Comparison of ENCODE assay signal across 1 cellular context in the genomic region with DNA sequence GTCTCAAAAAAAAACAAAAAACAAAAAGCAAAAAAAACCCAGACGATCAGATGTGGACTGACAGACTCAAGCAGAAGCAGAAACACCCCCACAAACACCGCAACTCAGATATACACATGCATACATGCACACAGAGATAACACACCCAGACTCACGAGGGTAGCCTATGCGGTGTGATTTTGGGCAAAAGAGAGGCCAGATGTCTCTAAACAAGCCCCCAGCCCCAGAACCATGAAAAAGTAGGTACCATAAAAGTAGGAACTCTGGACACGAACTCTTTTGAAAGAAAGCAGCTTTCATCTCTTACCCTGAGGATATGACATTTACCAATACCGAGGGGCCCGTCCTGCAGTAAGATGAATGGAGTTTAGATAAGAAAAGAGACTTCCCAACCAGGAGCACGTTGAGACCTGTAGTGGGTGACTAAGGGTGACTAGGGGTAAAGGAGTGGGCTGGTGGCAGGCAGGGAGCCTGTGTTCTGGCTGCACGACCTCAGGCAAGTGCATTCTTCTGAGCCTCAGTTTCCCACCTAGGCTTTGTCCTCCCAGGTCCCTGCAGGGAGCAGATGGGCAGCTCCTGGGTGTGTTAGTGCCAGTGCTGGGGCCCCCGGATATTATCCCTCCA.
TF ChIP-seq lines count a peak whose summit lies in the region.

No MANE protein-coding gene starts in this region.

TF ChIP-seq in HCT116, 20 proteins besides CTCF, POLR2A, EP300 and RAD21 (continued from another document):
- TF ChIP-seq, protein P1, sequence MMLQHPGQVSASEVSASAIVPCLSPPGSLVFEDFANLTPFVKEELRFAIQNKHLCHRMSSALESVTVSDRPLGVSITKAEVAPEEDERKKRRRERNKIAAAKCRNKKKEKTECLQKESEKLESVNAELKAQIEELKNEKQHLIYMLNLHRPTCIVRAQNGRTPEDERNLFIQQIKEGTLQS (IDR thresholded peaks at IDR 0.05) = no peak
- TF ChIP-seq TCF7L2 (IDR thresholded peaks at IDR 0.05; ENCODE audit: borderline replicate concordance, extremely low read depth, insufficient read depth, insufficient read length) (no peak), MAX (IDR thresholded peaks at IDR 0.05) (no peak), JUND (IDR thresholded peaks at IDR 0.05) (no peak), ELF1 (IDR thresholded peaks at IDR 0.05; ENCODE audit: borderline replicate concordance, low read depth) (no peak), ZFX (IDR thresholded peaks at IDR 0.05) (no peak), FOSL1 (IDR thresholded peaks at IDR 0.05; ENCODE audit: low read depth) (no peak), EZH2 (IDR thresholded peaks at IDR 0.05) (no peak), CEBPB (IDR thresholded peaks at IDR 0.05; ENCODE audit: low read depth) (no peak), CBX3 (IDR thresholded peaks at IDR 0.05; ENCODE audit: low read depth) (no peak), SRF (IDR thresholded peaks at IDR 0.05; ENCODE audit: low read depth) (no peak), YY1 (IDR thresholded peaks at IDR 0.05; ENCODE audit: extremely low read depth, insufficient replicate concordance, low read depth, low read length) (no peak), ZNF274 (IDR thresholded peaks at IDR 0.05; ENCODE audit: low read depth, low read length) (no peak), SIN3A (IDR thresholded peaks at IDR 0.05; ENCODE audit: low read depth) (no peak)
- TF ChIP-seq, protein P2, sequence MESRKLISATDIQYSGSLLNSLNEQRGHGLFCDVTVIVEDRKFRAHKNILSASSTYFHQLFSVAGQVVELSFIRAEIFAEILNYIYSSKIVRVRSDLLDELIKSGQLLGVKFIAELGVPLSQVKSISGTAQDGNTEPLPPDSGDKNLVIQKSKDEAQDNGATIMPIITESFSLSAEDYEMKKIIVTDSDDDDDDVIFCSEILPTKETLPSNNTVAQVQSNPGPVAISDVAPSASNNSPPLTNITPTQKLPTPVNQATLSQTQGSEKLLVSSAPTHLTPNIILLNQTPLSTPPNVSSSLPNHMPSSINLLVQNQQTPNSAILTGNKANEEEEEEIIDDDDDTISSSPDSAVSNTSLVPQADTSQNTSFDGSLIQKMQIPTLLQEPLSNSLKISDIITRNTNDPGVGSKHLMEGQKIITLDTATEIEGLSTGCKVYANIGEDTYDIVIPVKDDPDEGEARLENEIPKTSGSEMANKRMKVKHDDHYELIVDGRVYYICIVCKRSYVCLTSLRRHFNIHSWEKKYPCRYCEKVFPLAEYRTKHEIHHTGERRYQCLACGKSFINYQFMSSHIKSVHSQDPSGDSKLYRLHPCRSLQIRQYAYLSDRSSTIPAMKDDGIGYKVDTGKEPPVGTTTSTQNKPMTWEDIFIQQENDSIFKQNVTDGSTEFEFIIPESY (IDR thresholded peaks at IDR 0.05; ENCODE audit: extremely low read depth, insufficient replicate concordance, low read length) = no peak
- TF ChIP-seq, protein P3, sequence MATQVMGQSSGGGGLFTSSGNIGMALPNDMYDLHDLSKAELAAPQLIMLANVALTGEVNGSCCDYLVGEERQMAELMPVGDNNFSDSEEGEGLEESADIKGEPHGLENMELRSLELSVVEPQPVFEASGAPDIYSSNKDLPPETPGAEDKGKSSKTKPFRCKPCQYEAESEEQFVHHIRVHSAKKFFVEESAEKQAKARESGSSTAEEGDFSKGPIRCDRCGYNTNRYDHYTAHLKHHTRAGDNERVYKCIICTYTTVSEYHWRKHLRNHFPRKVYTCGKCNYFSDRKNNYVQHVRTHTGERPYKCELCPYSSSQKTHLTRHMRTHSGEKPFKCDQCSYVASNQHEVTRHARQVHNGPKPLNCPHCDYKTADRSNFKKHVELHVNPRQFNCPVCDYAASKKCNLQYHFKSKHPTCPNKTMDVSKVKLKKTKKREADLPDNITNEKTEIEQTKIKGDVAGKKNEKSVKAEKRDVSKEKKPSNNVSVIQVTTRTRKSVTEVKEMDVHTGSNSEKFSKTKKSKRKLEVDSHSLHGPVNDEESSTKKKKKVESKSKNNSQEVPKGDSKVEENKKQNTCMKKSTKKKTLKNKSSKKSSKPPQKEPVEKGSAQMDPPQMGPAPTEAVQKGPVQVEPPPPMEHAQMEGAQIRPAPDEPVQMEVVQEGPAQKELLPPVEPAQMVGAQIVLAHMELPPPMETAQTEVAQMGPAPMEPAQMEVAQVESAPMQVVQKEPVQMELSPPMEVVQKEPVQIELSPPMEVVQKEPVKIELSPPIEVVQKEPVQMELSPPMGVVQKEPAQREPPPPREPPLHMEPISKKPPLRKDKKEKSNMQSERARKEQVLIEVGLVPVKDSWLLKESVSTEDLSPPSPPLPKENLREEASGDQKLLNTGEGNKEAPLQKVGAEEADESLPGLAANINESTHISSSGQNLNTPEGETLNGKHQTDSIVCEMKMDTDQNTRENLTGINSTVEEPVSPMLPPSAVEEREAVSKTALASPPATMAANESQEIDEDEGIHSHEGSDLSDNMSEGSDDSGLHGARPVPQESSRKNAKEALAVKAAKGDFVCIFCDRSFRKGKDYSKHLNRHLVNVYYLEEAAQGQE (IDR thresholded peaks at IDR 0.05; ENCODE audit: low read depth) = no peak
